ENCODE assay signal across 9 cellular contexts in genomic region chr4:112509243-112510190, GRCh38. TPM values are rescaled to one million over a fixed set of nuclear protein-coding genes. Genes with fewer than 3 reads are reported as not detected.
DNase-seq lines count a peak whose midpoint lies in the region; ATAC-seq and TF ChIP-seq lines count a peak whose summit lies in the region.
"Had no signal": no experiment of that assay in that cellular context is flagged by ENCODE, and none has a peak within 500 bp of the region (broad histone marks: within the 10 kb centered on the region; RNA-seq: fewer than 3 reads in every experiment).

No MANE protein-coding gene starts in this region.

- 2% methylated on average over 43 to 47 of the region's 47 CpGs for WGBS in ectodermal cell, 2 experiments
- 5 to 9% methylated on average over 47 of the region's 47 CpGs for WGBS in sigmoid colon, 2 donors

- peak; percentile 56 for DNase-seq in DMS 273 (lab: John Stamatoyannopoulos, UW; ENCODE audit: unreplicated experiment)
- DNase-seq in DMS 273 treated with DMSO at 0.1 percent for 48 hours (lab: John Stamatoyannopoulos, UW) = no peak
- DNase-seq in NCI-H526 (lab: John Stamatoyannopoulos, UW) = peak; percentile 21 to 62
- DNase-seq in sigmoid colon = no peak
- no peak for DNase-seq in cerebellum (ENCODE audit: low spot score)
- no peak for DNase-seq in hypothalamus (lab: John Stamatoyannopoulos, UW)

- peak overlapping the region; percentile 30 for H3K27ac ChIP-seq in ectodermal cell (ENCODE audit: insufficient read depth, low read depth, low read length, poor library complexity, severe bottlenecking)
- H3K27ac ChIP-seq in sigmoid colon = no peak overlapping the region
- H3K27ac ChIP-seq: 22Rv1 had no signal

- H3K4me3 ChIP-seq in ectodermal cell (ENCODE audit: insufficient read depth, low read depth, low read length) (peak overlapping the region; percentile 18), sigmoid colon (peak overlapping the region in 3 of 4 donors; percentile 7 to 36 (median 22))

- H3K9me3 ChIP-seq in ectodermal cell (ENCODE audit: control insufficient read depth, low read length) (no peaks in the 10 kb centered on the region), sigmoid colon (no peaks in the 10 kb centered on the region)

- H3K4me1 ChIP-seq in ectodermal cell (ENCODE audit: control insufficient read depth, insufficient read depth, low read length) (peaks cover 30% of the 10 kb centered on the region), sigmoid colon (peaks cover 0 to 30% (median 28%) of the 10 kb centered on the region in 4 donors)

- H3K36me3 ChIP-seq in ectodermal cell (ENCODE audit: control insufficient read depth, insufficient read depth, low read length) (no peaks in the 10 kb centered on the region), sigmoid colon (no peaks in the 10 kb centered on the region)

- intact Hi-C loops in sigmoid colon (cut with DNase I) = no loop called here

- H3K27me3 ChIP-seq in ectodermal cell (ENCODE audit: control insufficient read depth, insufficient read depth, low read length, poor library complexity, severe bottlenecking) (peaks cover 98% of the 10 kb centered on the region), sigmoid colon (peaks cover 48 to 92% (median 72%) of the 10 kb centered on the region in 3 donors)

- TF ChIP-seq POLR2A in sigmoid colon (IDR thresholded peaks at IDR 0.05) = no peak

- no peak for TF ChIP-seq EP300 in sigmoid colon (IDR thresholded peaks at IDR 0.05)

- no peak for TF ChIP-seq CTCF in sigmoid colon (IDR thresholded peaks at IDR 0.05)

- ATAC-seq in activated CD4-positive, CD25-positive, alpha-beta regulatory T cell treated with anti-CD3 and anti-CD28 coated beads, Interleukin-2, amount 50 U/mL, for 24 hours = no peak

RNA-seq across cellular contexts. Expression of gene NEUROG2, which starts 6.5 kb away (rescaled TPM):
- polyA plus RNA-seq in ectodermal cell (2013, experiment 1 of 4) = 0.91 TPM
- 0.76 TPM for polyA plus RNA-seq in ectodermal cell (2013, experiment 2 of 4)
- polyA plus RNA-seq in ectodermal cell (2013, experiment 3 of 4) = 1.4 TPM
- polyA plus RNA-seq in ectodermal cell (2013, experiment 4 of 4) = 1.7 TPM
- total RNA-seq in sigmoid colon = not detected
- polyA plus RNA-seq in sigmoid colon = not detected
- 7.8 TPM for total RNA-seq in cerebellum

Comparison
In these comparisons a context has a peak if more than half of its experiments do, and no peak if none do; other contexts are left out.
1. DNase-seq: peak in DMS 273 (single experiment) and NCI-H526 (2 of 2); none in DMS 273 treated with DMSO at 0.1 percent for 48 hours (single experiment), sigmoid colon (single experiment), cerebellum (single experiment) and hypothalamus (0 of 51).